ENCODE assay signal across 7 cellular contexts in genomic region chr19:48070177-48070769, GRCh38. TPM values are rescaled to one million over a fixed set of nuclear protein-coding genes. Genes with fewer than 3 reads are reported as not detected.
"Had no signal": no experiment of that assay in that cellular context is flagged by ENCODE, and none has a peak within 500 bp of the region (broad histone marks: within the 10 kb centered on the region; RNA-seq: fewer than 3 reads in every experiment).

No MANE protein-coding gene starts in this region.

RNA-seq across cellular contexts. Expression of gene CABP5, which starts 26.4 kb away (rescaled TPM):
- total RNA-seq: GM23248, GM23338, H1, H4, H7, H9, HFFc6 had no signal
- polyA plus RNA-seq: GM23248, GM23338, H1 had no signal

RNA-seq across cellular contexts. Expression of gene PLA2G4C, which starts 40.3 kb away (rescaled TPM):
- total RNA-seq: H7 had no signal
